Comparison of ENCODE assay signal across 19 cellular contexts in the genomic region with DNA sequence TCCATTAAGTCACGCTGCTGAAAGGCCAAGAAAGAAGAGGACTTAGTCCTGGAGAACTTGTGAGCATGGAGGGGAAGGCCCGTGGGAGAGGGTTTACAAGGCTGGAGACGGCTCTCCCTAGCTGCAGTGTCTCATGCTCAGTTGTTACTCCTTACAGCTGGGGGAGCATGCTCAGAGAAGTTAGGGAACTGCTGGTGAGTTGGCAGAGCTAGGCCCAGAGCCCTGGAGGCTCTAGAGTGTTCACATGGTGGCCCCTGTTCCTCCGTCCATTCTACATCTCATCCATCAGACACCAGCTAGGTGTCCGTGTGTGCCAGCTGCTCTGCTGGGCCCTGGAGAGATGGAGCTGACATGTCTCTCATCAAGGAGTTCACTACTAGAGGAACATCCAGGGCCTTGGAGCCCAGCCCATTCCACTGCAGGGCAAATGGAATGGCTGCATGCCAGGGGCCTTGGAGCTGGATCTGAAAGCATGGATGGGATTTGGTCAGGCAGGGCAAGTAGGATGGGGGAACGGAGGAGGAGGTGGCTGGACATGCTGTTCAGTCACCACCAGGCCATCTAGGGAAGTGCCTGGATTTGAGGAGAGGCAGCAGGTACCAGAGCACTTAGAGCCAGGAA. TPM values are rescaled to one million over a fixed set of nuclear protein-coding genes. Genes with fewer than 3 reads are reported as not detected.
A peak's percentile ranks its signal among the peaks of the same experiment; 100 is the strongest.
DNase-seq lines count a peak whose midpoint lies in the region; ATAC-seq, FAIRE-seq and TF ChIP-seq lines count a peak whose summit lies in the region.
"Had no signal": no experiment of that assay in that cellular context is flagged by ENCODE, and none has a peak within 500 bp of the region (broad histone marks: within the 10 kb centered on the region; RNA-seq: fewer than 3 reads in every experiment).

No MANE protein-coding gene starts in this region.

- WGBS in A549 (ENCODE audit: missing lambda C conversion rate) = 95% methylated on average over 6 of the region's 6 CpGs
- 94% methylated on average over 6 of the region's 6 CpGs for WGBS in HepG2 (ENCODE audit: low lambda C conversion rate)
- WGBS in mesendoderm (ENCODE audit: extremely low coverage, insufficient coverage, low lambda C conversion rate) = no CpG with 5 or more reads among the region's 6 CpGs

- peak overlapping the region; percentile 6 to 52 for H3K27ac Mint-ChIP-seq in T-cell

- no peak overlapping the region for H4K8ac ChIP-seq in mesendoderm (ENCODE audit: low read depth, low read length)

- no peak overlapping the region for H2AK5ac ChIP-seq in mesendoderm (ENCODE audit: low read length)

- H3K18ac ChIP-seq in mesendoderm (ENCODE audit: low read length) = no peak overlapping the region

- no peak for TF ChIP-seq EP300 in A549 (IDR thresholded peaks at IDR 0.05)
- no peak for TF ChIP-seq EP300 in HepG2 (IDR thresholded peaks at IDR 0.05; ENCODE audit: low read depth in 2 of 2, low read length in 2 of 2)
- no peak for TF ChIP-seq EP300 in HepG2 (CRISPR knock-in tag; IDR thresholded peaks at IDR 0.05; ENCODE audit: borderline replicate concordance)

- peaks cover 19% of the 10 kb centered on the region for H3K36me3 Mint-ChIP-seq in T-cell

- H3K9me3 ChIP-seq in A549 = no peaks in the 10 kb centered on the region
- no peaks in the 10 kb centered on the region for H3K9me3 ChIP-seq in HepG2 (ENCODE audit: low read length)
- H3K9me3 ChIP-seq: BLaER1 had no signal

- no peak overlapping the region for H2BK15ac ChIP-seq in mesendoderm (replicated peaks; ENCODE audit: low read depth)

- no peak overlapping the region for H3K9ac ChIP-seq in HepG2 (ENCODE audit: insufficient read depth, low read depth, low read length)
- no peak overlapping the region for H3K9ac ChIP-seq in mesendoderm (ENCODE audit: low read length)
- H3K9ac ChIP-seq: BLaER1 had no signal

- no peaks in the 10 kb centered on the region for H3K27me3 Mint-ChIP-seq in T-cell

- H3K4me3 ChIP-seq in A549 = no peak overlapping the region
- H3K4me3 ChIP-seq in HepG2 (replicated peaks in 1 of 3; ENCODE audit: insufficient read depth in 1 of 3, low read depth in 2 of 3, low read length in 3 of 3) = no peak overlapping the region
- no peak overlapping the region for H3K4me3 ChIP-seq in mesendoderm (ENCODE audit: low read length)
- H3K4me3 ChIP-seq: BLaER1, K562, PC-9 had no signal

- TF ChIP-seq RAD21 in A549 (conservative IDR thresholded peaks at IDR 0.05 in 1 of 2, IDR thresholded peaks at IDR 0.05 in 1 of 2) (no peak), HepG2 (CRISPR knock-in tag; IDR thresholded peaks at IDR 0.05) (no peak)

- intact Hi-C loops in HepG2 (cut with micrococcal nuclease; ENCODE audit: unreplicated experiment) = no loop called here

- no peak overlapping the region for H3K23ac ChIP-seq in mesendoderm (ENCODE audit: low read length)

- no peaks in the 10 kb centered on the region for H4K20me1 ChIP-seq in HepG2 (ENCODE audit: insufficient read depth, low read length)

- no peak overlapping the region for H2AFZ ChIP-seq in HepG2 (ENCODE audit: low read length)
- H2AFZ ChIP-seq: PC-9 had no signal

- CTCF ChIA-PET in A549 (lab: Yijun Ruan, JAX) = interaction anchor here (0.9 to 7.6 kb wide), 4 partner anchors 10 to 45 kb away, joined by 3 to 87 read pairs (median 5); partner anchors contain the start of gene LRRC59
- CTCF ChIA-PET in T-cell (lab: Charles Lee) = no interaction called here
- CTCF ChIA-PET in HepG2 (lab: Yijun Ruan, JAX; ENCODE audit: low intra/inter-chr PET ratio, low total read pairs) = no interaction called here

- H3K56ac ChIP-seq in mesendoderm (ENCODE audit: low read length) = no peak overlapping the region

- H3K27ac ChIP-seq in A549 = no peak overlapping the region
- H3K27ac ChIP-seq in HepG2 (ENCODE audit: extremely low read length, insufficient read depth, low read length) = no peak overlapping the region
- H3K27ac ChIP-seq in mesendoderm (ENCODE audit: low read depth, low read length) = no peak overlapping the region
- H3K27ac ChIP-seq: BLaER1, PC-9 had no signal

- no peak overlapping the region for H2BK5ac ChIP-seq in mesendoderm (ENCODE audit: low read length)

- no peak overlapping the region for H4K5ac ChIP-seq in mesendoderm (ENCODE audit: low read length)

- FAIRE-seq in A549 (lab: Jason Lieb, UNC) (no peak), HepG2 (lab: Jason Lieb, UNC) (no peak)
- FAIRE-seq: K562 had no signal

- H3K79me1 ChIP-seq in mesendoderm (ENCODE audit: low read length) = peaks cover 6% of the 10 kb centered on the region

- no peaks in the 10 kb centered on the region for H3K27me3 ChIP-seq in HepG2 (ENCODE audit: control insufficient read depth in 1 of 2, insufficient read depth in 2 of 2, low read length in 2 of 2)
- no peaks in the 10 kb centered on the region for H3K27me3 ChIP-seq in mesendoderm (ENCODE audit: insufficient read depth, low read length, poor library complexity)
- H3K27me3 ChIP-seq: BLaER1 had no signal

- TF ChIP-seq POLR2A in A549 (IDR thresholded peaks at IDR 0.05; ENCODE audit: low read length) = no peak
- TF ChIP-seq POLR2A in HepG2 (IDR thresholded peaks at IDR 0.05; ENCODE audit: insufficient read depth in 1 of 2, low read depth in 2 of 2, low read length in 2 of 2) = no peak

- no peaks in the 10 kb centered on the region for H3K9me3 Mint-ChIP-seq in T-cell

- in situ Hi-C loops in HepG2 (cut with HindIII; ENCODE audit: extremely low pct_ligation_motif_present, low pct_unique_long_range_greater_than_20kb) = no loop called here

- H2BK120ac ChIP-seq in mesendoderm (ENCODE audit: low read depth, low read length) = no peak overlapping the region

- ATAC-seq in A549 (peak; percentile 2; a peak in 3 of 6 replicates), T-cell (replicated peaks in 1 of 4) (no peak), HepG2 (peak; percentile 3; the same call in 1 of the 3 replicates), HG03108 (IDR thresholded peaks at IDR 0.05; ENCODE audit: unreplicated experiment) (no peak), HG03432 (IDR thresholded peaks at IDR 0.05; ENCODE audit: unreplicated experiment) (no peak)
- ATAC-seq: K562 had no signal

- no peak overlapping the region for H3K4ac ChIP-seq in mesendoderm (ENCODE audit: low read depth, low read length)

- H3K4me1 Mint-ChIP-seq in T-cell = peaks cover 18 to 30% (median 28%) of the 10 kb centered on the region in 3 donors

- POLR2A ChIA-PET in A549 (lab: Yijun Ruan, JAX) (interaction anchor here (0.7 kb wide), 1 partner anchor 10 kb away, joined by 3 read pairs; no protein-coding TSS in a partner anchor), T-cell (lab: Charles Lee) (no interaction called here), HepG2 (lab: Yijun Ruan, JAX) (interaction anchor here (1.0 kb wide), 1 partner anchor 10 kb away, joined by 5 read pairs; no protein-coding TSS in a partner anchor)

- H3K36me3 ChIP-seq in HepG2 (replicated peaks in 1 of 2; ENCODE audit: control insufficient read depth in 1 of 2, insufficient read depth in 2 of 2, low read length in 2 of 2) (peaks cover 26 to 38% of the 10 kb centered on the region in 2 experiments; a peak in 4 of 5 replicates), mesendoderm (ENCODE audit: control insufficient read depth, insufficient read depth, low read length) (no peaks in the 10 kb centered on the region)

- TF ChIP-seq CTCF in A549 (IDR thresholded peaks at IDR 0.05) (no peak), HepG2 (CRISPR knock-in tag; IDR thresholded peaks at IDR 0.05) (no peak)

- DNase-seq in A549 (ENCODE audit: low read depth in 1 of 2, low spot score in 1 of 2) (no peak), EH (ENCODE audit: low read depth) (peak; percentile 61), T-cell (no peak), HepG2 (ENCODE audit: low spot score) (no peak), mesendoderm (no peak), GM03348 (ENCODE audit: low spot score) (no peak)
- DNase-seq: central memory CD4-positive, alpha-beta T cell; DMS153; effector CD4-positive, alpha-beta T cell; midbrain; NCI-H1105; NCI-H2107; NCI-H748 treated with DMSO at 0.1 percent for 48 hours; PC-9; stimulated activated CD4-positive, alpha-beta T cell treated with anti-CD3 and anti-CD28 coated beads, Interleukin-2, amount 100 ng/mL, for 48 hours had no signal

- H3K4me3 Mint-ChIP-seq in T-cell = no peak overlapping the region

- H3K4me1 ChIP-seq in A549 (peaks cover 17% of the 10 kb centered on the region), HepG2 (ENCODE audit: insufficient read depth, low read length) (peaks cover 12% of the 10 kb centered on the region), mesendoderm (ENCODE audit: control insufficient read depth, low read depth, low read length) (peaks cover 9% of the 10 kb centered on the region)

- H3K4me2 ChIP-seq in A549 (no peak overlapping the region), HepG2 (ENCODE audit: low read depth, low read length) (no peak overlapping the region), mesendoderm (ENCODE audit: low read length) (no peak overlapping the region)
- H3K4me2 ChIP-seq: BLaER1, PC-9 had no signal

- BruUV-seq in HepG2 (replicated peaks; lab: Mats Ljungman, UMichigan) = no TSS peak

- H3K79me2 ChIP-seq in HepG2 (ENCODE audit: insufficient read depth, low read length) = peaks cover 4% of the 10 kb centered on the region
- no peaks in the 10 kb centered on the region for H3K79me2 ChIP-seq in mesendoderm (ENCODE audit: control insufficient read depth, insufficient read depth, low read length)

RNA-seq across cellular contexts. Expression of gene XYLT2, which starts 6.3 kb away (rescaled TPM):
- polyA plus RNA-seq in A549 (2011; rRNA removed) (9.7 and 10.5 TPM in 2 replicates), A549 (2017; fragmentation: RNase III; extraction: RNeasy Plus Mini Kit Qiagen cat#74134 plus additional on column Dnase treatment) (13.7 to 15.9 TPM (median 15.8 TPM) in 3 replicates), HepG2 (2011; rRNA removed) (17.0 and 22.7 TPM in 2 replicates)
- 14.3 and 19.8 TPM in 2 replicates for polyA plus RNA-seq in A549 (2012; cell fraction: cytosol; rRNA removed)
- 51.1 and 61.3 TPM in 2 replicates for polyA plus RNA-seq in A549 (2012; cell fraction: nucleus; rRNA removed)
- 23.1 and 26.8 TPM in 2 replicates for polyA minus RNA-seq in A549 (2011; rRNA and poly(A)+ RNA removed)
- total RNA-seq in T-cell (10 to 100 TPM; 20.4 to 44.4 (median 40.8) TPM), HepG2 (2016; rRNA removed; fragmentation: Illumina TruSeq; extraction: Trizol) (7.5 and 22.1 TPM in 2 replicates)
- 10.5 and 11.7 TPM in 2 replicates for total RNA-seq in HepG2 (2016; cell fraction: cytosol; rRNA removed; fragmentation: Illumina TruSeq; extraction: Trizol; ENCODE audit: low read depth)
- total RNA-seq in HepG2 (2016; cell fraction: insoluble cytoplasmic fraction; rRNA removed; fragmentation: Illumina TruSeq; extraction: Trizol) = 6.2 and 23.3 TPM in 2 replicates
- total RNA-seq in HepG2 (2016; cell fraction: membrane; rRNA removed; fragmentation: Illumina TruSeq; extraction: Trizol) = 9.8 and 10.1 TPM in 2 replicates
- total RNA-seq in HepG2 (2016; cell fraction: nucleus; rRNA removed; fragmentation: Illumina TruSeq; extraction: Trizol) = 20.2 and 23.1 TPM in 2 replicates
- 9.6 and 15.4 TPM in 2 replicates for polyA plus RNA-seq in HepG2 (2011; cell fraction: cytosol; rRNA removed)
- polyA plus RNA-seq in HepG2 (2011; cell fraction: nucleus; rRNA removed) = 39.0 and 41.1 TPM in 2 replicates
- 13.3 and 17.4 TPM in 2 replicates for polyA plus RNA-seq in HepG2 (2012)
- 1.4 and 1.5 TPM in 2 replicates for polyA plus RNA-seq in HepG2 (2016; cell fraction: cytosol; fragmentation: Illumina TruSeq; extraction: Trizol; ENCODE audit: low read depth)
- polyA plus RNA-seq in HepG2 (2016; cell fraction: insoluble cytoplasmic fraction; fragmentation: Illumina TruSeq; extraction: Trizol; ENCODE audit: low read depth) = 4.9 and 6.1 TPM in 2 replicates
- polyA plus RNA-seq in HepG2 (2016; cell fraction: membrane; fragmentation: Illumina TruSeq; extraction: Trizol; ENCODE audit: low read depth) = 2.1 and 2.5 TPM in 2 replicates
- 37.4 and 38.2 TPM in 2 replicates for polyA plus RNA-seq in HepG2 (2016; cell fraction: nucleus; fragmentation: Illumina TruSeq; extraction: Trizol; ENCODE audit: insufficient read depth, low read depth)
- 34.0 and 72.4 TPM in 2 replicates for polyA minus RNA-seq in HepG2 (2011; rRNA and poly(A)+ RNA removed; ENCODE audit: low replicate concordance)
- polyA minus RNA-seq in HepG2 (2011; cell fraction: cytosol; rRNA and poly(A)+ RNA removed) = 22.9 and 27.6 TPM in 2 replicates
- polyA minus RNA-seq in HepG2 (2011; cell fraction: nucleus; rRNA and poly(A)+ RNA removed) = 14.0 and 16.7 TPM in 2 replicates
- polyA plus RNA-seq in mesendoderm (2013, experiment 1 of 2) = 7.8 TPM
- polyA plus RNA-seq in mesendoderm (2013, experiment 2 of 2) = 7.8 TPM

RNA-seq across cellular contexts. Expression of gene MRPL27, which starts 20.8 kb away (rescaled TPM):
- polyA plus RNA-seq in A549 (2011; rRNA removed) (149 and 173 TPM in 2 replicates), A549 (2017; fragmentation: RNase III; extraction: RNeasy Plus Mini Kit Qiagen cat#74134 plus additional on column Dnase treatment) (155 to 170 TPM (median 156 TPM) in 3 replicates), HepG2 (2011; rRNA removed) (131 and 137 TPM in 2 replicates)
- 195 and 246 TPM in 2 replicates for polyA plus RNA-seq in A549 (2012; cell fraction: cytosol; rRNA removed)
- 123 and 149 TPM in 2 replicates for polyA plus RNA-seq in A549 (2012; cell fraction: nucleus; rRNA removed)
- 72.7 and 86.1 TPM in 2 replicates for polyA minus RNA-seq in A549 (2011; rRNA and poly(A)+ RNA removed)
- total RNA-seq in T-cell (10 to 100 TPM; 26.0 to 35.0 (median 31.2) TPM), HepG2 (2016; rRNA removed; fragmentation: Illumina TruSeq; extraction: Trizol) (217 and 294 TPM in 2 replicates)
- total RNA-seq in HepG2 (2016; cell fraction: cytosol; rRNA removed; fragmentation: Illumina TruSeq; extraction: Trizol; ENCODE audit: low read depth) = 159 and 163 TPM in 2 replicates
- 225 and 322 TPM in 2 replicates for total RNA-seq in HepG2 (2016; cell fraction: insoluble cytoplasmic fraction; rRNA removed; fragmentation: Illumina TruSeq; extraction: Trizol)
- total RNA-seq in HepG2 (2016; cell fraction: membrane; rRNA removed; fragmentation: Illumina TruSeq; extraction: Trizol) = 113 and 118 TPM in 2 replicates
- 94.1 and 102 TPM in 2 replicates for total RNA-seq in HepG2 (2016; cell fraction: nucleus; rRNA removed; fragmentation: Illumina TruSeq; extraction: Trizol)
- 178 and 188 TPM in 2 replicates for polyA plus RNA-seq in HepG2 (2011; cell fraction: cytosol; rRNA removed)
- 65.8 and 77.3 TPM in 2 replicates for polyA plus RNA-seq in HepG2 (2011; cell fraction: nucleus; rRNA removed)
- polyA plus RNA-seq in HepG2 (2012) = 92.3 and 97.7 TPM in 2 replicates
- 113 and 115 TPM in 2 replicates for polyA plus RNA-seq in HepG2 (2016; cell fraction: cytosol; fragmentation: Illumina TruSeq; extraction: Trizol; ENCODE audit: low read depth)
- 260 and 314 TPM in 2 replicates for polyA plus RNA-seq in HepG2 (2016; cell fraction: insoluble cytoplasmic fraction; fragmentation: Illumina TruSeq; extraction: Trizol; ENCODE audit: low read depth)
- polyA plus RNA-seq in HepG2 (2016; cell fraction: membrane; fragmentation: Illumina TruSeq; extraction: Trizol; ENCODE audit: low read depth) = 75.9 and 83.5 TPM in 2 replicates
- 124 and 142 TPM in 2 replicates for polyA plus RNA-seq in HepG2 (2016; cell fraction: nucleus; fragmentation: Illumina TruSeq; extraction: Trizol; ENCODE audit: insufficient read depth, low read depth)
- 68.9 and 78.1 TPM in 2 replicates for polyA minus RNA-seq in HepG2 (2011; rRNA and poly(A)+ RNA removed; ENCODE audit: low replicate concordance)
- polyA minus RNA-seq in HepG2 (2011; cell fraction: cytosol; rRNA and poly(A)+ RNA removed) = 21.0 and 23.5 TPM in 2 replicates
- polyA minus RNA-seq in HepG2 (2011; cell fraction: nucleus; rRNA and poly(A)+ RNA removed) = 83.2 and 89.1 TPM in 2 replicates
- 99.9 TPM for polyA plus RNA-seq in mesendoderm (2013, experiment 1 of 2)
- 99.9 TPM for polyA plus RNA-seq in mesendoderm (2013, experiment 2 of 2)

RNA-seq across cellular contexts. Expression of gene EME1, which starts 20.8 kb away (rescaled TPM):
- polyA plus RNA-seq in A549 (2011; rRNA removed) (26.3 and 29.9 TPM in 2 replicates), A549 (2017; fragmentation: RNase III; extraction: RNeasy Plus Mini Kit Qiagen cat#74134 plus additional on column Dnase treatment) (21.9 to 24.3 TPM (median 23.9 TPM) in 3 replicates), HepG2 (2011; rRNA removed) (13.4 and 20.7 TPM in 2 replicates)
- polyA plus RNA-seq in A549 (2012; cell fraction: cytosol; rRNA removed) = 19.5 and 20.9 TPM in 2 replicates
- 60.7 and 91.1 TPM in 2 replicates for polyA plus RNA-seq in A549 (2012; cell fraction: nucleus; rRNA removed)
- polyA minus RNA-seq in A549 (2011; rRNA and poly(A)+ RNA removed) = 15.2 and 16.9 TPM in 2 replicates
- total RNA-seq in T-cell (1 to 10 TPM in 4 of 5 donors, under 1 TPM in 1; 0.75 to 2.1 (median 1.4) TPM), HepG2 (2016; rRNA removed; fragmentation: Illumina TruSeq; extraction: Trizol) (17.3 and 24.6 TPM in 2 replicates)
- total RNA-seq in HepG2 (2016; cell fraction: cytosol; rRNA removed; fragmentation: Illumina TruSeq; extraction: Trizol; ENCODE audit: low read depth) = 6.4 and 7.4 TPM in 2 replicates
- 17.1 and 25.6 TPM in 2 replicates for total RNA-seq in HepG2 (2016; cell fraction: insoluble cytoplasmic fraction; rRNA removed; fragmentation: Illumina TruSeq; extraction: Trizol)
- total RNA-seq in HepG2 (2016; cell fraction: membrane; rRNA removed; fragmentation: Illumina TruSeq; extraction: Trizol) = 7.7 and 8.9 TPM in 2 replicates
- 28.4 and 31.8 TPM in 2 replicates for total RNA-seq in HepG2 (2016; cell fraction: nucleus; rRNA removed; fragmentation: Illumina TruSeq; extraction: Trizol)
- 4.7 and 7.1 TPM in 2 replicates for polyA plus RNA-seq in HepG2 (2011; cell fraction: cytosol; rRNA removed)
- 58.4 and 108 TPM in 2 replicates for polyA plus RNA-seq in HepG2 (2011; cell fraction: nucleus; rRNA removed)
- polyA plus RNA-seq in HepG2 (2012) = 6.6 and 17.5 TPM in 2 replicates
- polyA plus RNA-seq in HepG2 (2016; cell fraction: cytosol; fragmentation: Illumina TruSeq; extraction: Trizol; ENCODE audit: low read depth) = 1.3 and 1.6 TPM in 2 replicates
- 13.3 and 16.0 TPM in 2 replicates for polyA plus RNA-seq in HepG2 (2016; cell fraction: insoluble cytoplasmic fraction; fragmentation: Illumina TruSeq; extraction: Trizol; ENCODE audit: low read depth)
- polyA plus RNA-seq in HepG2 (2016; cell fraction: membrane; fragmentation: Illumina TruSeq; extraction: Trizol; ENCODE audit: low read depth) = 2.3 and 3.2 TPM in 2 replicates
- 65.8 and 68.9 TPM in 2 replicates for polyA plus RNA-seq in HepG2 (2016; cell fraction: nucleus; fragmentation: Illumina TruSeq; extraction: Trizol; ENCODE audit: insufficient read depth, low read depth)
- 6.9 and 17.6 TPM in 2 replicates for polyA minus RNA-seq in HepG2 (2011; rRNA and poly(A)+ RNA removed; ENCODE audit: low replicate concordance)
- 5.3 and 5.4 TPM in 2 replicates for polyA minus RNA-seq in HepG2 (2011; cell fraction: cytosol; rRNA and poly(A)+ RNA removed)
- 14.9 and 18.7 TPM in 2 replicates for polyA minus RNA-seq in HepG2 (2011; cell fraction: nucleus; rRNA and poly(A)+ RNA removed)
- polyA plus RNA-seq in mesendoderm (2013, experiment 1 of 2) = 7.3 TPM
- polyA plus RNA-seq in mesendoderm (2013, experiment 2 of 2) = 7.1 TPM

RNA-seq across cellular contexts. Expression of gene LRRC59, which starts 45.1 kb away (rescaled TPM):
- polyA plus RNA-seq in A549 (2011; rRNA removed) (228 and 237 TPM in 2 replicates), A549 (2017; fragmentation: RNase III; extraction: RNeasy Plus Mini Kit Qiagen cat#74134 plus additional on column Dnase treatment) (200 to 226 TPM (median 209 TPM) in 3 replicates), HepG2 (2011; rRNA removed) (87.3 and 93.2 TPM in 2 replicates)
- polyA plus RNA-seq in A549 (2012; cell fraction: cytosol; rRNA removed) = 137 and 149 TPM in 2 replicates
- polyA plus RNA-seq in A549 (2012; cell fraction: nucleus; rRNA removed) = 106 and 109 TPM in 2 replicates
- 204 and 235 TPM in 2 replicates for polyA minus RNA-seq in A549 (2011; rRNA and poly(A)+ RNA removed)
- total RNA-seq in T-cell (10 to 100 TPM; 29.4 to 41.7 (median 33.1) TPM), HepG2 (2016; rRNA removed; fragmentation: Illumina TruSeq; extraction: Trizol) (222 and 239 TPM in 2 replicates)
- 75.0 and 83.4 TPM in 2 replicates for total RNA-seq in HepG2 (2016; cell fraction: cytosol; rRNA removed; fragmentation: Illumina TruSeq; extraction: Trizol; ENCODE audit: low read depth)
- 213 and 234 TPM in 2 replicates for total RNA-seq in HepG2 (2016; cell fraction: insoluble cytoplasmic fraction; rRNA removed; fragmentation: Illumina TruSeq; extraction: Trizol)
- total RNA-seq in HepG2 (2016; cell fraction: membrane; rRNA removed; fragmentation: Illumina TruSeq; extraction: Trizol) = 172 and 182 TPM in 2 replicates
- 115 and 124 TPM in 2 replicates for total RNA-seq in HepG2 (2016; cell fraction: nucleus; rRNA removed; fragmentation: Illumina TruSeq; extraction: Trizol)
- polyA plus RNA-seq in HepG2 (2011; cell fraction: cytosol; rRNA removed) = 57.2 and 66.4 TPM in 2 replicates
- polyA plus RNA-seq in HepG2 (2011; cell fraction: nucleus; rRNA removed) = 50.6 and 58.7 TPM in 2 replicates
- 90.0 and 114 TPM in 2 replicates for polyA plus RNA-seq in HepG2 (2012)
- polyA plus RNA-seq in HepG2 (2016; cell fraction: cytosol; fragmentation: Illumina TruSeq; extraction: Trizol; ENCODE audit: low read depth) = 59.8 and 73.7 TPM in 2 replicates
- 202 and 242 TPM in 2 replicates for polyA plus RNA-seq in HepG2 (2016; cell fraction: insoluble cytoplasmic fraction; fragmentation: Illumina TruSeq; extraction: Trizol; ENCODE audit: low read depth)
- 104 and 113 TPM in 2 replicates for polyA plus RNA-seq in HepG2 (2016; cell fraction: membrane; fragmentation: Illumina TruSeq; extraction: Trizol; ENCODE audit: low read depth)
- polyA plus RNA-seq in HepG2 (2016; cell fraction: nucleus; fragmentation: Illumina TruSeq; extraction: Trizol; ENCODE audit: insufficient read depth, low read depth) = 152 and 155 TPM in 2 replicates
- 159 and 165 TPM in 2 replicates for polyA minus RNA-seq in HepG2 (2011; rRNA and poly(A)+ RNA removed; ENCODE audit: low replicate concordance)
- 74.4 and 77.8 TPM in 2 replicates for polyA minus RNA-seq in HepG2 (2011; cell fraction: cytosol; rRNA and poly(A)+ RNA removed)
- polyA minus RNA-seq in HepG2 (2011; cell fraction: nucleus; rRNA and poly(A)+ RNA removed) = 73.0 and 88.5 TPM in 2 replicates
- 88.3 TPM for polyA plus RNA-seq in mesendoderm (2013, experiment 1 of 2)
- polyA plus RNA-seq in mesendoderm (2013, experiment 2 of 2) = 89.3 TPM

Comparison
In these comparisons a context has a peak if more than half of its experiments do, and no peak if none do; other contexts are left out.
1. ATAC-seq: peak in A549 (2 of 2) and HepG2 (single experiment); none in T-cell (0 of 4), HG03108 (single experiment) and HG03432 (single experiment).
2. POLR2A ChIA-PET loops: an anchor here in A549 (0.7 kb wide) and HepG2 (1.0 kb wide); none called in T-cell.